16 cellular contexts compared by ENCODE assay signal in the genomic region with DNA sequence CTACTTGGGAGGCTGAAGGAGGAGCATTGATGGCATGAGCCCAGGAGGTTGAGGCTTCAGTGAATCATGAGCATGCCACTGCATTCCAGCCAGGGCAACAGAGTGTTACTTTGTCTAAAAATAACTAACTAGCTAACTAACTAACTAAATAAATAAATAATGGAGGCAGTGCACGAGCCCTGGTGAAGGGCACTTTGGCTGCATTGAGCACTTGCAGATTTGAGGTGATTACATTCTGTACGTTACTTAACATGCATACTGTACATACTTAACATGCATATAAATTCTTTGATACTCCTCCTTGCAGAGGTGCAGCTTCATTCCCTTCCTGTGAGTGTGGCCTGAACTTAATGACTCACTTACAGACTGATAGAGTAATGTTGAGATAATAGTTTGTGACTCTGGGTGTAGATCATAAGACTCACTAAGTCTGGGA. TPM values are rescaled to one million over a fixed set of nuclear protein-coding genes. Genes with fewer than 3 reads are reported as not detected.
DNase-seq lines count a peak whose midpoint lies in the region; FAIRE-seq and TF ChIP-seq lines count a peak whose summit lies in the region.
"Had no signal": no experiment of that assay in that cellular context is flagged by ENCODE, and none has a peak within 500 bp of the region (broad histone marks: within the 10 kb centered on the region; RNA-seq: fewer than 3 reads in every experiment).

No MANE protein-coding gene starts in this region.

- TF ChIP-seq CTCF in endothelial cell of umbilical vein (IDR thresholded peaks at IDR 0.05; ENCODE audit: extremely low read depth in 1 of 2, insufficient read depth in 1 of 2, low read depth in 1 of 2, low read length in 2 of 2) (no peak), GM10248 (IDR thresholded peaks at IDR 0.05; ENCODE audit: control extremely low read depth, extremely low read depth, low read depth, missing control alignments) (no peak)

- H3K4me3 ChIP-seq in MG63 (no peak overlapping the region), endothelial cell of umbilical vein (replicated peaks in 1 of 3; ENCODE audit: insufficient read depth in 1 of 3, low read depth in 1 of 3, low read length in 3 of 3) (no peak overlapping the region)
- H3K4me3 ChIP-seq: colonic mucosa, pancreas had no signal

- H3K9me3 ChIP-seq in MG63 (no peaks in the 10 kb centered on the region), endothelial cell of umbilical vein (replicated peaks; ENCODE audit: control insufficient read depth, insufficient read depth, low read length) (no peaks in the 10 kb centered on the region)
- H3K9me3 ChIP-seq: colonic mucosa, pancreas had no signal

- H3K36me3 ChIP-seq in MG63: no peaks in the 10 kb centered on the region
- peaks cover 0 to 3% of the 10 kb centered on the region in 2 experiments for H3K36me3 ChIP-seq in endothelial cell of umbilical vein (ENCODE audit: control insufficient read depth in 2 of 2, extremely low read depth in 1 of 2, insufficient read depth in 2 of 2, low read length in 2 of 2)
- H3K36me3 ChIP-seq: colonic mucosa, pancreas had no signal

- BruUV-seq in endothelial cell of umbilical vein (replicated peaks; lab: Mats Ljungman, UMichigan): no TSS peak

- no peaks in the 10 kb centered on the region for H3K27me3 ChIP-seq in MG63
- no peaks in the 10 kb centered on the region for H3K27me3 ChIP-seq in endothelial cell of umbilical vein (ENCODE audit: control insufficient read depth in 2 of 2, insufficient read depth in 2 of 2, low read length in 2 of 2)
- H3K27me3 ChIP-seq: colonic mucosa, pancreas had no signal

- CTCF ChIA-PET in endothelial cell of umbilical vein (lab: Charles Lee) (no interaction called here), GM10248 (lab: Yijun Ruan, JAX) (interaction anchor here (0.8 kb wide), 1 partner anchor 22 kb away, joined by 3 read pairs; no protein-coding TSS in a partner anchor)

- no peaks in the 10 kb centered on the region for H3K79me2 ChIP-seq in endothelial cell of umbilical vein (ENCODE audit: control insufficient read depth, insufficient read depth, low read length)

- no peak overlapping the region for H3K27ac ChIP-seq in endothelial cell of umbilical vein (ENCODE audit: insufficient read depth, low read depth, low read length)
- H3K27ac ChIP-seq: colonic mucosa, pancreas had no signal

- H3K4me1 ChIP-seq in endothelial cell of umbilical vein (ENCODE audit: control insufficient read depth, extremely low read depth, insufficient read depth, low read length): no peaks in the 10 kb centered on the region
- H3K4me1 ChIP-seq: colonic mucosa, pancreas had no signal

- dilution Hi-C loops in endothelial cell of umbilical vein (cut with MboI; ENCODE audit: extremely low pct_ligation_motif_present, low sequenced_read_pairs): loop anchor here (10.0 kb wide), 1 partner anchor 158 kb away; no protein-coding TSS in a partner anchor

- FAIRE-seq in endothelial cell of umbilical vein (lab: Jason Lieb, UNC): no peak
- FAIRE-seq: pancreas had no signal

- POLR2A ChIA-PET in endothelial cell of umbilical vein (lab: Charles Lee) (no interaction called here), GM10248 (lab: Yijun Ruan, JAX) (interaction anchor here (0.8 to 1.1 kb wide), 2 partner anchors 12 to 227 kb away, joined by 3 read pairs; no protein-coding TSS in a partner anchor)

- H3K9me1 ChIP-seq in endothelial cell of umbilical vein (replicated peaks; ENCODE audit: control insufficient read depth, extremely low read depth, insufficient read depth, low read length): no peaks in the 10 kb centered on the region

- no peak overlapping the region for H3K4me2 ChIP-seq in endothelial cell of umbilical vein (ENCODE audit: insufficient read depth, low read length)

- TF ChIP-seq POLR2A in endothelial cell of umbilical vein (IDR thresholded peaks at IDR 0.05; ENCODE audit: low read depth, low read length): no peak

- no peak overlapping the region for H3K9ac ChIP-seq in endothelial cell of umbilical vein (replicated peaks; ENCODE audit: extremely low read depth, insufficient read depth, low read length)

- no peak overlapping the region for H2AFZ ChIP-seq in endothelial cell of umbilical vein (ENCODE audit: low read depth, low read length)

- peak; percentile 92 for DNase-seq in COLO829 (ENCODE audit: low spot score)
- peak; percentile 86 for DNase-seq in MG63
- DNase-seq in endothelial cell of umbilical vein (ENCODE audit: low read depth, low spot score): peak; percentile 68
- DNase-seq in kidney tubule cell (ENCODE audit: low spot score): peak; percentile 99
- no peak for DNase-seq in COR-L47 (lab: John Stamatoyannopoulos, UW)
- no peak for DNase-seq in posterior cingulate gyrus
- no peak for DNase-seq in GM10248 (ENCODE audit: extremely low spot score)
- DNase-seq in NCI-H2029 (lab: John Stamatoyannopoulos, UW): no peak
- DNase-seq: activated CD4-positive, alpha-beta memory T cell treated with anti-CD3 and anti-CD28 coated beads, Interleukin-2, amount 10 ng/mL, durations not matched to agents 7 days and 5 days; CD4-positive, CD25-positive, alpha-beta regulatory T cell; colonic mucosa; GOT3; hippocampal formation; NCI-H1930; pancreas; stimulated activated naive CD4-positive, alpha-beta T cell had no signal

- intact Hi-C loops in endothelial cell of umbilical vein (cut with micrococcal nuclease) (loop anchor here (1.0 kb wide), 1 partner anchor 13 kb away; no protein-coding TSS in a partner anchor), posterior cingulate gyrus (cut with DNase I) (no loop called here)

- no peaks in the 10 kb centered on the region for H4K20me1 ChIP-seq in endothelial cell of umbilical vein (replicated peaks; ENCODE audit: control insufficient read depth, extremely low read depth, insufficient read depth, low read length)

TF ChIP-seq in endothelial cell of umbilical vein, 7 proteins besides CTCF, POLR2A, EP300 and RAD21:
- TF ChIP-seq FOS (IDR thresholded peaks at IDR 0.05; ENCODE audit: borderline replicate concordance, insufficient read depth, low read length) (no peak), MAX (IDR thresholded peaks at IDR 0.05; ENCODE audit: insufficient read depth, insufficient read length) (no peak), EZH2 (IDR thresholded peaks at IDR 0.05; ENCODE audit: borderline replicate concordance, low read depth, low read length, severe bottlenecking) (no peak), GATA2 (IDR thresholded peaks at IDR 0.05; ENCODE audit: insufficient read depth, insufficient read length, low read depth, low read length) (peak; percentile 12), POLR2AphosphoS5 (IDR thresholded peaks at IDR 0.05; ENCODE audit: insufficient read depth, low read depth, low read length) (no peak), MYC (IDR thresholded peaks at IDR 0.05; ENCODE audit: low read depth, low read length) (no peak), JUN (IDR thresholded peaks at IDR 0.05; ENCODE audit: borderline replicate concordance, insufficient read depth, insufficient read length, low read depth) (peak; percentile 66)
TF ChIP-seq in endothelial cell of umbilical vein: peak in this region for 2.

RNA-seq across cellular contexts. Expression of gene HLA-A, which starts 10.7 kb away (rescaled TPM):
- 139 and 315 TPM in 2 replicates for total RNA-seq in MG63 (2014; rRNA removed; shearing (Covaris generic); ENCODE audit: low replicate concordance)
- 153 and 294 TPM in 2 replicates for total RNA-seq in endothelial cell of umbilical vein
- 822 and 905 TPM in 2 replicates for polyA plus RNA-seq in endothelial cell of umbilical vein
- 512 and 643 TPM in 2 replicates for polyA plus RNA-seq in endothelial cell of umbilical vein (2011; cell fraction: cytosol; rRNA removed)
- polyA plus RNA-seq in endothelial cell of umbilical vein (2011; cell fraction: nucleus; rRNA removed): 369 and 390 TPM in 2 replicates
- 170 and 221 TPM in 2 replicates for polyA plus RNA-seq in endothelial cell of umbilical vein (2012)
- polyA minus RNA-seq in endothelial cell of umbilical vein: 325 and 350 TPM in 2 replicates
- 182 TPM for polyA minus RNA-seq in endothelial cell of umbilical vein (2011; cell fraction: cytosol; rRNA and poly(A)+ RNA removed)
- polyA minus RNA-seq in endothelial cell of umbilical vein (2011; cell fraction: nucleus; rRNA and poly(A)+ RNA removed): 53.4 and 89.2 TPM in 2 replicates

Comparison
In these comparisons a context has a peak if more than half of its experiments do, and no peak if none do; other contexts are left out.
1. DNase-seq: peak in COLO829 (single experiment), MG63 (single experiment), endothelial cell of umbilical vein (single experiment) and kidney tubule cell (single experiment); none in COR-L47 (single experiment), posterior cingulate gyrus (0 of 10), GM10248 (single experiment) and NCI-H2029 (single experiment).